In the genomic region with DNA sequence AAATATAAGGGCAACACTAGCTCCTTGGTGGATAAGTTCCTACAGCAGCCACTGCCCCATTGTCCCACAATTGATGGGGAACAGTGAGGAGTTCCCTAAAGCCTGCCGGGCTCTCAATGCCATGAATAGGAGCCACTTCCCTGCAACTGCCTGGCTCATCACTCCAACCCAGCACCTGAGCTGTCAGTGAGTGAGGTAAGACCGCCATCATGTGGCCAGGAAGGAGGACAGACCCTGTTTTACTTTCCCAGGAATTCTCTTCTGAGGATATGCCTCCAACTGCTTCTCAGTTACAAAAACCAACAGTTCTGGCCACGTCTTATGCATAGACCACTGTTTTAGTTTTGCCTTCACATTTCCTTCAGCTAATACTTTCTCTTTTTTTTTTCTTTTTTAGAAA, we compare ENCODE assay signal across 8 cellular contexts. TPM values are rescaled to one million over a fixed set of nuclear protein-coding genes. Genes with fewer than 3 reads are reported as not detected.
DNase-seq lines count a peak whose midpoint lies in the region; ATAC-seq, FAIRE-seq and TF ChIP-seq lines count a peak whose summit lies in the region.

No MANE protein-coding gene starts in this region.

- ATAC-seq in Panc1 (peak; percentile 82), GM19023 (IDR thresholded peaks at IDR 0.05; ENCODE audit: unreplicated experiment) (no peak), GM18517 (IDR thresholded peaks at IDR 0.05; ENCODE audit: unreplicated experiment) (no peak)

- BruUV-seq in Panc1 (replicated peaks; lab: Mats Ljungman, UMichigan) = no TSS peak

- CTCF ChIA-PET in Panc1 (lab: Charles Lee) = no interaction called here

- FAIRE-seq in urothelium cell line (lab: Jason Lieb, UNC) = no peak

- intact Hi-C loops in Panc1 (cut with micrococcal nuclease; ENCODE audit: unreplicated experiment) = loop anchor here (5.0 kb wide), 1 partner anchor 428 kb away; no protein-coding TSS in a partner anchor

- DNase-seq in DMS53 (lab: John Stamatoyannopoulos, UW) = peak; percentile 82
- peak; percentile 38 for DNase-seq in HuH-7 (ENCODE audit: low spot score)
- no peak for DNase-seq in Panc1 (ENCODE audit: low read depth, low spot score)
- DNase-seq in glomerular visceral epithelial cell (ENCODE audit: extremely low spot score) = peak; percentile 56
- DNase-seq in urothelium cell line (ENCODE audit: low spot score) = peak; percentile 47
- DNase-seq in germinal center (ENCODE audit: low spot score) = no peak

- H3K36me3 ChIP-seq in Panc1 (ENCODE audit: control insufficient read depth, insufficient read depth, low read length) = no peaks in the 10 kb centered on the region

- H3K27me3 ChIP-seq in Panc1 (ENCODE audit: control insufficient read depth, insufficient read depth, low read length) = no peaks in the 10 kb centered on the region

- no peak overlapping the region for H3K27ac ChIP-seq in Panc1 (ENCODE audit: low read length)

- in situ Hi-C loops in Panc1 (cut with HindIII; ENCODE audit: low pct_unique_long_range_greater_than_20kb, low sequenced_read_pairs) = no loop called here

- H3K9me3 ChIP-seq in Panc1 (ENCODE audit: control insufficient read depth, insufficient read depth, low read depth, low read length) = no peaks in the 10 kb centered on the region

- no peak overlapping the region for H3K4me3 ChIP-seq in Panc1 (ENCODE audit: low read depth in 2 of 2, low read length in 2 of 2)

- H3K4me1 ChIP-seq in Panc1 (ENCODE audit: control insufficient read depth, insufficient read depth, low read length) = no peaks in the 10 kb centered on the region

- peak; percentile 74 for TF ChIP-seq CTCF in Panc1 (IDR thresholded peaks at IDR 0.05)

- POLR2A ChIA-PET in Panc1 (lab: Charles Lee) = no interaction called here

RNA-seq across cellular contexts. Expression of gene SRPX, which starts 45.5 kb away (rescaled TPM):
- total RNA-seq in Panc1 (2021; ENCODE audit: unreplicated experiment) = 0.23 TPM
- polyA plus RNA-seq in Panc1 (2012; ENCODE audit: insufficient read length) = not detected

Comparison
In these comparisons a context has a peak if more than half of its experiments do, and no peak if none do; other contexts are left out.
1. DNase-seq: peak in DMS53 (single experiment), HuH-7 (single experiment), glomerular visceral epithelial cell (single experiment) and urothelium cell line (single experiment); none in Panc1 (single experiment) and germinal center (single experiment).